In the genomic region with DNA sequence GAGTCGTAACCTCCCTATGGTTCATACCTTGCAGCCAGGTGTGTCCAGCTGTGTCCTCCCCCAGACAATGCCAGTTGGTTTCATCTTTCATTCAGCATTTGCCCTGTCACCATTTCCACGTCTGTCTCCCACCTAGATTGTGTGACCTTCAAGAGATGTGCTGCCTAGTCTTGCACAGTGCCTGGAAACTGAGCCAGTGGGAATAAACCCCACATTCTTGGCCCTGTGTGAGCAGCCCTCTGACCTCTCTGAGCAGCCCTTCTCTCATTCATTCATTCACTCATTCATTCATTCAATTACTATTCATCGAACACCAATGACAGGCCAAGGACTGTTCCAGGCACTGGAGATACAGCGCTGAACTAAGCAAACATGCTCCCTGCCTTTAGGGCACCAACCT, we compare ENCODE assay signal across 31 cellular contexts.
"Had no signal": no experiment of that assay in that cellular context is flagged by ENCODE, and none has a peak within 500 bp of the region (broad histone marks: within the 10 kb centered on the region; RNA-seq: fewer than 3 reads in every experiment).

No MANE protein-coding gene starts in this region.

- H3K9me3 ChIP-seq: adrenal gland, MG63, Peyer's patch, SJSA1, SK-N-SH had no signal

- H3K4me1 Mint-ChIP-seq: activated CD4-positive, alpha-beta T cell treated with anti-CD3 and anti-CD28 coated beads, Interleukin-2, amount 10 ng/mL, durations not matched to agents 24 days and 14 days had no signal

- H3K4me3 Mint-ChIP-seq: activated CD4-positive, alpha-beta T cell treated with anti-CD3 and anti-CD28 coated beads, Interleukin-2, amount 10 ng/mL, durations not matched to agents 24 days and 14 days; activated CD8-positive, alpha-beta T cell treated with anti-CD3 and anti-CD28 coated beads for 36 hours; activated naive CD4-positive, alpha-beta T cell treated with anti-CD3 and anti-CD28 coated beads for 36 hours; activated T-cell treated with anti-CD3 and anti-CD28 coated beads, Interleukin-2, amount 50 U/mL, for 4 hours; activated T-helper 1 cell treated with anti-CD3 and anti-CD28 coated beads, Interleukin-12 subunit alpha, Interleukin-12 subunit beta, Interleukin-2, Interleukin-4 antibody, amounts not matched to agents 30 ng/mL and 10 ng/mL and 1 ng/mL, durations not matched to agents 14 hours and 24 hours and 36 hours; T-helper 1 cell treated with Interleukin-12 subunit alpha and Interleukin-12 subunit beta and Interleukin-4 antibody, amounts not matched to agents 30 μg/mL and 1 μg/mL, for 36 hours; T-helper 2 cell treated with Interferon-gamma antibody and Interleukin-4, amounts not matched to agents 5 μg/mL and 100 μg/mL, for 36 hours had no signal

- H3K27me3 Mint-ChIP-seq: activated CD4-positive, alpha-beta T cell treated with anti-CD3 and anti-CD28 coated beads, Interleukin-2, amount 10 ng/mL, durations not matched to agents 24 days and 14 days had no signal

- H3K36me3 Mint-ChIP-seq: activated naive CD4-positive, alpha-beta T cell treated with anti-CD3 and anti-CD28 coated beads, Interleukin-2, amount 50 U/mL, for 72 hours had no signal

- H3K4me3 ChIP-seq: adrenal gland, cardiac muscle cell, MG63, Peyer's patch, SJSA1 had no signal

- H3K4me2 ChIP-seq: SK-N-SH had no signal

- H3K9ac ChIP-seq: SK-N-SH had no signal

- H3K27me3 ChIP-seq: adrenal gland, brain microvascular endothelial cell, cardiac muscle cell, MG63, Peyer's patch, SJSA1 had no signal

- H3K27ac Mint-ChIP-seq: activated CD4-positive, alpha-beta T cell treated with anti-CD3 and anti-CD28 coated beads, Interleukin-2, amount 10 ng/mL, durations not matched to agents 24 days and 14 days; activated CD8-positive, alpha-beta T cell treated with anti-CD3 and anti-CD28 coated beads for 36 hours; activated naive CD4-positive, alpha-beta T cell treated with anti-CD3 and anti-CD28 coated beads for 36 hours; activated naive CD4-positive, alpha-beta T cell treated with anti-CD3 and anti-CD28 coated beads, Interleukin-2, amount 50 U/mL, for 72 hours; activated T-helper 1 cell treated with anti-CD3 and anti-CD28 coated beads, Interleukin-12 subunit alpha, Interleukin-12 subunit beta, Interleukin-2, Interleukin-4 antibody, amounts not matched to agents 30 ng/mL and 10 ng/mL and 1 ng/mL, durations not matched to agents 14 hours and 24 hours and 36 hours; T-helper 1 cell treated with Interleukin-12 subunit alpha and Interleukin-12 subunit beta and Interleukin-4 antibody, amounts not matched to agents 30 μg/mL and 1 μg/mL, for 36 hours; T-helper 2 cell treated with Interferon-gamma antibody and Interleukin-4, amounts not matched to agents 5 μg/mL and 100 μg/mL, for 36 hours had no signal

- DNase-seq: activated CD4-positive, alpha-beta T cell treated with anti-CD3 and anti-CD28 coated beads, Interleukin-2, amount 10 ng/mL, durations not matched to agents 24 days and 14 days; activated CD4-positive, alpha-beta T cell treated with anti-CD3 and anti-CD28 coated beads, Interleukin-2, amount 50 U/mL, for 4 hours; activated CD8-positive, alpha-beta memory T cell treated with anti-CD3 and anti-CD28 coated beads, Interleukin-2, amount 50 U/mL, for 4 hours; activated CD8-positive, alpha-beta T cell treated with anti-CD3 and anti-CD28 coated beads for 36 hours; activated gamma-delta T cell treated with Interleukin-2 at 50 U/mL for 16 hours; activated naive CD4-positive, alpha-beta T cell treated with anti-CD3 and anti-CD28 coated beads for 36 hours; activated T-cell treated with anti-CD3 and anti-CD28 coated beads for 4 hours; activated T-cell treated with anti-CD3 and anti-CD28 coated beads, Interleukin-2, amount 50 U/mL, for 4 hours; adrenal gland; aorta; brain microvascular endothelial cell; Kasumi-1; KG1; MG63; NCI-H1048; NCI-H1436 treated with DMSO at 0.1 percent for 48 hours; NCI-H1694 treated with DMSO at 0.1 percent for 48 hours; NCI-H2029; NCI-H748 treated with DMSO at 0.1 percent for 48 hours; NK-92 treated with Interleukin-12 subunit alpha and Interleukin-12 subunit beta, amount 100 ng/mL, for 24 hours; PC-3; Peyer's patch; RPMI8226; SHP77 treated with DMSO at 0.1 percent for 48 hours; SK-N-SH had no signal

- H3K9me3 Mint-ChIP-seq: activated CD4-positive, alpha-beta T cell treated with anti-CD3 and anti-CD28 coated beads, Interleukin-2, amount 10 ng/mL, durations not matched to agents 24 days and 14 days; activated naive CD4-positive, alpha-beta T cell treated with anti-CD3 and anti-CD28 coated beads for 36 hours; activated T-helper 1 cell treated with anti-CD3 and anti-CD28 coated beads, Interleukin-12 subunit alpha, Interleukin-12 subunit beta, Interleukin-2, Interleukin-4 antibody, amounts not matched to agents 30 ng/mL and 10 ng/mL and 1 ng/mL, durations not matched to agents 14 hours and 24 hours and 36 hours; T-helper 1 cell treated with Interleukin-12 subunit alpha and Interleukin-12 subunit beta and Interleukin-4 antibody, amounts not matched to agents 30 μg/mL and 1 μg/mL, for 36 hours; T-helper 2 cell treated with Interferon-gamma antibody and Interleukin-4, amounts not matched to agents 5 μg/mL and 100 μg/mL, for 36 hours had no signal

- H3K4me1 ChIP-seq: adrenal gland, Peyer's patch, SJSA1 had no signal

- H3K27ac ChIP-seq: adrenal gland, brain microvascular endothelial cell, cardiac muscle cell, Peyer's patch, SJSA1 had no signal
